ENCODE assay signal across 1 cellular context in the genomic region with DNA sequence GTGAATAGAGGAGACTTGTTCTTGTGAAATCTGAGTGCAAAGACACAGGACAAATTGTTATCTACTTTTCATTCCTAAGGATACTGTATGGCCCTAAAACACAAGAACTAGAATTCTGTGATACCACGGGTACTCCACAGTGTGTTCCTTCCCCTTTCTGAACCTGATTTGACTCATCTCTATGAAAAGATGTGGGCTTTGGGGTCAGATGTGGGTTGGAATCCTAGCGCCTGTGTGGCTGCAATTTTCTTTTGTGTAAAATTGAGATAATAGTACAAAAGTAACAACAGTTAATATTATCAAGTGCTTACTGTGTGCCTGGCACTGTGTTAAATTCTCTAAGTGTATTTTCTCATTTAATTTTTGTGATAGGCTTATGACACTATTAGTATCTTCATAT.
TF ChIP-seq lines count a peak whose summit lies in the region.

No MANE protein-coding gene starts in this region.

TF ChIP-seq in GM12878, 131 proteins besides CTCF, POLR2A, EP300 and RAD21 (continued from another document):
- TF ChIP-seq, protein P1, sequence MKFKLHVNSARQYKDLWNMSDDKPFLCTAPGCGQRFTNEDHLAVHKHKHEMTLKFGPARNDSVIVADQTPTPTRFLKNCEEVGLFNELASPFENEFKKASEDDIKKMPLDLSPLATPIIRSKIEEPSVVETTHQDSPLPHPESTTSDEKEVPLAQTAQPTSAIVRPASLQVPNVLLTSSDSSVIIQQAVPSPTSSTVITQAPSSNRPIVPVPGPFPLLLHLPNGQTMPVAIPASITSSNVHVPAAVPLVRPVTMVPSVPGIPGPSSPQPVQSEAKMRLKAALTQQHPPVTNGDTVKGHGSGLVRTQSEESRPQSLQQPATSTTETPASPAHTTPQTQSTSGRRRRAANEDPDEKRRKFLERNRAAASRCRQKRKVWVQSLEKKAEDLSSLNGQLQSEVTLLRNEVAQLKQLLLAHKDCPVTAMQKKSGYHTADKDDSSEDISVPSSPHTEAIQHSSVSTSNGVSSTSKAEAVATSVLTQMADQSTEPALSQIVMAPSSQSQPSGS (IDR thresholded peaks at IDR 0.05; ENCODE audit: low read length): peak; percentile 72; the same call in 1 of the 2 replicates
- TF ChIP-seq HDGF (IDR thresholded peaks at IDR 0.05) (no peak), SMAD5 (IDR thresholded peaks at IDR 0.05; ENCODE audit: low read depth) (no peak)
TF ChIP-seq in GM12878: peak in this region for 26.
